In genomic region chr13:22893777-22894176, GRCh38 we compare ENCODE assay signal across 17 cellular contexts.
DNase-seq lines count a peak whose midpoint lies in the region; TF ChIP-seq lines count a peak whose summit lies in the region.
"Had no signal": no experiment of that assay in that cellular context is flagged by ENCODE, and none has a peak within 500 bp of the region (broad histone marks: within the 10 kb centered on the region; RNA-seq: fewer than 3 reads in every experiment).

No MANE protein-coding gene starts in this region.

- H3K27me3 ChIP-seq in mucosa of stomach (ENCODE audit: control insufficient read depth, insufficient read depth, low read length), result no peaks in the 10 kb centered on the region
- H3K27me3 ChIP-seq: Peyer's patch had no signal

- H3K27ac ChIP-seq in C4-2B (peak overlapping the region; percentile 47; the same call in 1 of the 2 replicates), epithelial cell of prostate (peak overlapping the region; percentile 26)
- H3K27ac ChIP-seq: HL-60, KMS-11, Peyer's patch had no signal

- no peak overlapping the region for H3K4me3 ChIP-seq in mucosa of stomach (ENCODE audit: low read length)
- H3K4me3 ChIP-seq: Peyer's patch had no signal

- H3K36me3 ChIP-seq in mucosa of stomach (ENCODE audit: control insufficient read depth, insufficient read depth, low read length), result no peaks in the 10 kb centered on the region
- H3K36me3 ChIP-seq: Peyer's patch had no signal

- H3K4me1 ChIP-seq in mucosa of stomach (ENCODE audit: control insufficient read depth, insufficient read depth, low read length), result no peaks in the 10 kb centered on the region
- H3K4me1 ChIP-seq: Caco-2, Peyer's patch had no signal

- TF ChIP-seq CTCF in C4-2B (conservative IDR thresholded peaks at IDR 0.05), result no peak

- no peaks in the 10 kb centered on the region for H3K9me3 ChIP-seq in mucosa of stomach (ENCODE audit: control insufficient read depth, low read length)
- H3K9me3 ChIP-seq: Caco-2, Peyer's patch had no signal

- DNase-seq in MV-4-11 (lab: John Stamatoyannopoulos, UW) (peak; percentile 9), epithelial cell of prostate (ENCODE audit: low read depth, low spot score) (no peak), OCI-M1 (lab: John Stamatoyannopoulos, UW) (no peak), NCI-H2081 treated with DMSO at 0.1 percent for 48 hours (lab: John Stamatoyannopoulos, UW) (no peak), glomerular visceral epithelial cell (ENCODE audit: extremely low spot score) (no peak)
- DNase-seq: Caco-2; CD4-positive, CD25-positive, alpha-beta regulatory T cell; EL; NCI-H1417; NCI-H187; NCI-H226; NCI-H82; Peyer's patch had no signal

- H3K9ac ChIP-seq in mucosa of stomach (ENCODE audit: low read length), result peak overlapping the region; percentile 1
- H3K9ac ChIP-seq: KMS-11 had no signal
